11 cellular contexts compared by ENCODE assay signal in the genomic region with DNA sequence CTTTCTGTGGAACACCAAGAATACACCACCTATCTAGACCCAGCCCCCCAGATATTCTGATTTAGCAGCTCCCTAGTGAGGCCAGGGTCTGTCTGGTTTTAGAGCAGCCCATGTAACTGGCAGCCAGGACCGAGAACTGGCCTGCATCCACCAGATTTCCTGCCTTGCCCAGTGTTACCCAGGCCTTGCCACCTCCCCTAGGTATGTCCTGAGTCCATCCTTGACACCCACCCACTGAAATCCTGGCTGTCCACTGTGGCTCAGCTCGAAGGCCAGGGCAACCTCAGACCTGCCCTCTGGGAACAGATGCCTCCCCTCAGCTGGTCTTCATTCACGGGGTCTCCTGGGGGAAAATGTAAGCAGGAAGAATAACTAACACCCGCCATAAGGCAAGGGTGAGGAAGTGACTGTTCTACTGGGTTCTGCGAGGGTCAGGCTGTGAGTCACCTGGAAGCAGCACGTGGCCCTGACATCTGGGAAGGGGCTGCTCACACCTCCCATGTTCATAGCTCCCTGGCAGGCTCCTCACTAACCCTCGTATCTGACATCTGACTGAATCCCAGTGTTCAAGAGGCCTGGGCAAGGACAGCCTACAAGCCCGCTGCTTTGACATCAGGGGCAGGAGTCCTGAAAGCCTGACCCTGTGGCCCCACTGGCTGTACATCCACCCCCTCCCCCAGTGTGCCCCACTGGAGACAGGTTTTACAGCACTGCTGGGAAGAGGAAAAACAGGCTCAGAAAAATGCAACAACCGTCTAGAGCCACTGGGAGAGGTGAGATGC.
DNase-seq lines count a peak whose midpoint lies in the region; ATAC-seq and TF ChIP-seq lines count a peak whose summit lies in the region.
"Had no signal": no experiment of that assay in that cellular context is flagged by ENCODE, and none has a peak within 500 bp of the region (broad histone marks: within the 10 kb centered on the region; RNA-seq: fewer than 3 reads in every experiment).

No MANE protein-coding gene starts in this region.

- no peak overlapping the region for H3K4me3 ChIP-seq in right cardiac atrium (ENCODE audit: low read length)
- H3K4me3 ChIP-seq in Peyer's patch, result no peak overlapping the region
- H3K4me3 ChIP-seq: skin epidermis had no signal

- H3K27ac Mint-ChIP-seq in dendritic cell treated with granulocyte-macrophage colony-stimulating factor and Interleukin-4, amounts not matched to agents 40 ng/mL and 50 ng/mL, for 4 days, result peak overlapping the region; percentile 95

- H3K4me1 Mint-ChIP-seq in dendritic cell treated with granulocyte-macrophage colony-stimulating factor and Interleukin-4, amounts not matched to agents 40 ng/mL and 50 ng/mL, for 4 days (ENCODE audit: low read depth), result peaks cover 95% of the 10 kb centered on the region

- H3K9me3 ChIP-seq in right cardiac atrium (ENCODE audit: control insufficient read depth, low read length) (no peaks in the 10 kb centered on the region), Peyer's patch (no peaks in the 10 kb centered on the region)

- H3K27me3 ChIP-seq in right cardiac atrium (ENCODE audit: control insufficient read depth, insufficient read depth), result no peaks in the 10 kb centered on the region
- no peaks in the 10 kb centered on the region for H3K27me3 ChIP-seq in Peyer's patch

- peaks cover 8% of the 10 kb centered on the region for H3K36me3 Mint-ChIP-seq in dendritic cell treated with granulocyte-macrophage colony-stimulating factor and Interleukin-4, amounts not matched to agents 40 ng/mL and 50 ng/mL, for 4 days (ENCODE audit: low read depth)

- H3K27ac ChIP-seq in right cardiac atrium (ENCODE audit: low read length), result no peak overlapping the region
- peak overlapping the region in 3 of 4 donors; percentile 44 to 70 (median 65) for H3K27ac ChIP-seq in Peyer's patch
- peak overlapping the region; percentile 92 for H3K27ac ChIP-seq in substantia nigra (ENCODE audit: low read depth, low read length, poor library complexity, severe bottlenecking)

- no peak for TF ChIP-seq CTCF in Peyer's patch (IDR thresholded peaks at IDR 0.05)

- no peaks in the 10 kb centered on the region for H3K4me1 ChIP-seq in right cardiac atrium (ENCODE audit: control insufficient read depth, insufficient read depth, low read length)
- H3K4me1 ChIP-seq in Peyer's patch, result peaks cover 0 to 48% (median 27%) of the 10 kb centered on the region in 4 donors

- intact Hi-C loops in Right ventricle myocardium superior (cut with DNase I) (no loop called here), right cardiac atrium (cut with DNase I) (loop anchor here in 1 of 4 donors (10.0 kb wide), 1 partner anchor 60 kb away; no protein-coding TSS in a partner anchor)
- intact Hi-C loops in dendritic cell treated with granulocyte-macrophage colony-stimulating factor and Interleukin-4, amounts not matched to agents 40 ng/mL and 50 ng/mL, for 4 days (cut with micrococcal nuclease), result no loop called here

- no peaks in the 10 kb centered on the region for H3K36me3 ChIP-seq in Peyer's patch

- WGBS in right cardiac atrium, result 61% methylated on average over 9 of the region's 9 CpGs

- no peak overlapping the region for H3K4me3 Mint-ChIP-seq in dendritic cell treated with granulocyte-macrophage colony-stimulating factor and Interleukin-4, amounts not matched to agents 40 ng/mL and 50 ng/mL, for 4 days

- ATAC-seq in Right ventricle myocardium superior (ENCODE audit: poor library complexity), result peak; percentile 31
- no peak for ATAC-seq in right cardiac atrium
- no peak for ATAC-seq in HG03280 (IDR thresholded peaks at IDR 0.05; ENCODE audit: unreplicated experiment)
- ATAC-seq: Right ventricle myocardium inferior had no signal

- DNase-seq in Right ventricle myocardium superior (no peak), right cardiac atrium (no peak), Peyer's patch (no peak), substantia nigra (lab: John Stamatoyannopoulos, UW) (no peak), NCI-H748 (lab: John Stamatoyannopoulos, UW; ENCODE audit: unreplicated experiment) (no peak), epidermal melanocyte (ENCODE audit: insufficient read length, low spot score) (no peak)
- DNase-seq: cortex of kidney had no signal

- no peak for TF ChIP-seq POLR2A in Peyer's patch (IDR thresholded peaks at IDR 0.05)

- H3K27me3 Mint-ChIP-seq in dendritic cell treated with granulocyte-macrophage colony-stimulating factor and Interleukin-4, amounts not matched to agents 40 ng/mL and 50 ng/mL, for 4 days, result no peaks in the 10 kb centered on the region

- H3K9me3 Mint-ChIP-seq in dendritic cell treated with granulocyte-macrophage colony-stimulating factor and Interleukin-4, amounts not matched to agents 40 ng/mL and 50 ng/mL, for 4 days, result no peaks in the 10 kb centered on the region
